ENCODE assay signal across 8 cellular contexts in the genomic region with DNA sequence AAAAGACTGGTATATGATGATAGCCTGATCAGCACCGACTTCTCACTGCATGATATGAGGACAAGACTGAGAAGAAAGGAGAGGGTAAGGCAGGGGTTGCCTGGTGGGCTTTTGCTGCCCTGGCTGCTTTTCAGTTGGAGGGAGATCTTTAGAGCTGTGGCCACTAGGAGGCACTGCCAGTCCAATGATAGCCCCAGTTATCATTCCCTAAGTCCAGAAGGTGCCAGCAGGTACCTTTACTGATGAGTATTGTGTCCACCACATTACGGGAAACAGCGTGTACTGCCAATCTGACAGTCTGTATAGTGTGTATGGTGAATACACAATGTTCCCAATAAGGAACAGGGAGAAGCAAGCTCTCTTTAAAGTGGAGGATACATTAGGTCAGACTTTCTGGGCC. TPM values are rescaled to one million over a fixed set of nuclear protein-coding genes. Genes with fewer than 3 reads are reported as not detected.
DNase-seq lines count a peak whose midpoint lies in the region; FAIRE-seq and TF ChIP-seq lines count a peak whose summit lies in the region.

No MANE protein-coding gene starts in this region.

- H4K8ac ChIP-seq in mesenchymal stem cell (ENCODE audit: low read length): no peak overlapping the region

- no peak overlapping the region for H3K14ac ChIP-seq in mesenchymal stem cell (ENCODE audit: low read length in 2 of 2)

- peak; percentile 51 for FAIRE-seq in GM12892 (lab: Jason Lieb, UNC)

- H3K79me1 ChIP-seq in mesenchymal stem cell (replicated peaks; ENCODE audit: low read length, poor library complexity, severe bottlenecking): no peaks in the 10 kb centered on the region

- peak overlapping the region in 1 of 2 donors; percentile 50 for H3K27ac ChIP-seq in ascending aorta
- no peak overlapping the region for H3K27ac ChIP-seq in mesenchymal stem cell (ENCODE audit: low read length, poor library complexity, severe bottlenecking)

- no peak overlapping the region for H2BK12ac ChIP-seq in mesenchymal stem cell (ENCODE audit: low read length in 2 of 2)

- intact Hi-C loops in ascending aorta (cut with DNase I): loop anchor here (2.0 to 5.0 kb wide), 3 partner anchors 44 to 265 kb away; a partner anchor contains a TSS

- H3K4me2 ChIP-seq in mesenchymal stem cell (ENCODE audit: low read length, poor library complexity, severe bottlenecking): no peak overlapping the region

- DNase-seq in AG08396 (ENCODE audit: low spot score): peak; percentile 63
- DNase-seq in GM12892 (ENCODE audit: insufficient read length): no peak
- peak; percentile 15 for DNase-seq in NCI-H1436 (lab: John Stamatoyannopoulos, UW)
- no peak for DNase-seq in ascending aorta (ENCODE audit: low spot score in 2 of 2)
- peak; percentile 21 for DNase-seq in mesenchymal stem cell
- DNase-seq in mesenteric fat pad (ENCODE audit: low spot score): no peak
- DNase-seq in NCI-H1048 (lab: John Stamatoyannopoulos, UW): no peak
- no peak for DNase-seq in AG08395 (ENCODE audit: low spot score)

- H2AK5ac ChIP-seq in mesenchymal stem cell (ENCODE audit: low read length, severe bottlenecking): no peak overlapping the region

- TF ChIP-seq CTCF in ascending aorta (IDR thresholded peaks at IDR 0.05): peak; percentile 12 to 54 (median 22)

- no peak overlapping the region for H3K18ac ChIP-seq in mesenchymal stem cell (ENCODE audit: low read depth in 1 of 2, low read length in 2 of 2)

- TF ChIP-seq POLR2A in GM12892 (IDR thresholded peaks at IDR 0.05; ENCODE audit: low read depth, low read length): no peak

- no peaks in the 10 kb centered on the region for H3K27me3 ChIP-seq in ascending aorta
- peaks cover 34 to 45% of the 10 kb centered on the region in 2 experiments for H3K27me3 ChIP-seq in mesenchymal stem cell (ENCODE audit: control insufficient read depth in 1 of 2, insufficient read depth in 1 of 2, low read length in 2 of 2)

- H3K23ac ChIP-seq in mesenchymal stem cell (ENCODE audit: low read length in 2 of 2): no peak overlapping the region

- no peak overlapping the region for H2BK15ac ChIP-seq in mesenchymal stem cell (ENCODE audit: low read depth, poor library complexity, severe bottlenecking)

- H3K4me1 ChIP-seq in ascending aorta (peaks cover 0 to 9% of the 10 kb centered on the region in 2 donors), mesenchymal stem cell (ENCODE audit: control insufficient read depth, insufficient read depth, low read depth, low read length) (peaks cover 6% of the 10 kb centered on the region)

- no peak overlapping the region for H2AFZ ChIP-seq in mesenchymal stem cell (ENCODE audit: low read depth, low read length)

- H2BK5ac ChIP-seq in mesenchymal stem cell (ENCODE audit: low read depth, low read length, poor library complexity, severe bottlenecking): no peak overlapping the region

- no peak overlapping the region for H3K4ac ChIP-seq in mesenchymal stem cell (ENCODE audit: low read depth in 1 of 2, low read length in 2 of 2)

- H2BK120ac ChIP-seq in mesenchymal stem cell (ENCODE audit: low read depth, low read length): no peak overlapping the region

- H3K36me3 ChIP-seq in ascending aorta: no peaks in the 10 kb centered on the region
- peaks cover 0 to 2% of the 10 kb centered on the region in 2 experiments for H3K36me3 ChIP-seq in mesenchymal stem cell (ENCODE audit: control insufficient read depth in 1 of 2, insufficient read depth in 2 of 2, low read depth in 1 of 2, low read length in 2 of 2)

- H3K9me3 ChIP-seq in ascending aorta: no peaks in the 10 kb centered on the region
- H3K9me3 ChIP-seq in mesenchymal stem cell (ENCODE audit: control insufficient read depth, low read length): no peaks in the 10 kb centered on the region

- H3K9ac ChIP-seq in mesenchymal stem cell (ENCODE audit: low read length): no peak overlapping the region

- WGBS in mesenchymal stem cell: 66% methylated on average over 3 of the region's 3 CpGs

- no peak overlapping the region for H4K91ac ChIP-seq in mesenchymal stem cell (ENCODE audit: low read length)

- no peak overlapping the region for H3K4me3 ChIP-seq in ascending aorta
- H3K4me3 ChIP-seq in mesenchymal stem cell (ENCODE audit: insufficient read depth in 1 of 2, low read depth in 1 of 2, low read length in 2 of 2): no peak overlapping the region

RNA-seq across cellular contexts. Expression of a gene that starts 55.8 kb away (rescaled TPM):
- polyA plus RNA-seq in GM12892 (2012; ENCODE audit: missing spikeins): not detected
- total RNA-seq in ascending aorta (not detected), mesenteric fat pad (not detected)
- polyA plus RNA-seq in mesenchymal stem cell (2013, experiment 1 of 2): not detected
- polyA plus RNA-seq in mesenchymal stem cell (2013, experiment 2 of 2): not detected

Comparison
In these comparisons a context has a peak if more than half of its experiments do, and no peak if none do; other contexts are left out.
1. DNase-seq: peak in AG08396 (single experiment), NCI-H1436 (single experiment) and mesenchymal stem cell (single experiment); none in GM12892 (single experiment), ascending aorta (0 of 2), mesenteric fat pad (single experiment), NCI-H1048 (single experiment) and AG08395 (single experiment).